Comparison of ENCODE assay signal across 8 cellular contexts in the genomic region with DNA sequence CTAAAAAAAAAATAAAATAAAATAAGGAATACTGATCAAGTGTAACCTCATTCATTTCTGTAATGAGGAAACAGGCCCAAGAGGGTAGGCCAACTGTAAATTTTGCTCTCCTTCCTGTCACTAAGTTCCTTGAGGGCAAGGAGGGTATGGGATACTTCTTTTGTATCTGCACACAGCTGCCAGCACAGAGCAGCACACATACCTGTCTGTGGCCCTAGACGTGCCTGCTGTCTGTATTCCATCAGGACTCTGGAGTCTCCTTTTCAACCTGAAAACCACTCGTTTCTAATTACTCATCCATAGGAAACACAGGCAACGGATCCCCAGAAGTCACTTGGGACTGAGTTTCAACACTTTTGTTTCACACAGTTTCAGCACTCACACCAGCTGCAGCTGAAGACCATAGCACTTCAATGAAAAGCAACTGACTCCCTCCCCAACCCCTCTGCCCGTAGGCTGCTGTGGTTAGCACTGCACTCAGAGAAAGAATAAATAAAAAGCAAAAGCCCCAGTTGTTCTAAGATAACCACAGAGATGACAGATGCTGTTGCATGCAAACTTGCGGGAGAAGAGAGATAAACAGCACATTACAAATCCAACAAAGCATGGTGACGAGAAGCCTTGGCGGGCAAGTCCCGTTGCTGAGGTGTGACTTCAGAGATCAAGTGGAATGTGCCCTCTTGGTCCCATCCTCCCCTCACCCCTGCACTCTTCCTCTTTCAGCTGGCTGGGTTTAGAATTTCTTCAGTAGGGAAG. TPM values are rescaled to one million over a fixed set of nuclear protein-coding genes. Genes with fewer than 3 reads are reported as not detected.
A peak's percentile ranks its signal among the peaks of the same experiment; 100 is the strongest.
DNase-seq lines count a peak whose midpoint lies in the region; ATAC-seq and TF ChIP-seq lines count a peak whose summit lies in the region.

No MANE protein-coding gene starts in this region.

- peaks cover 2 to 10% (median 4%) of the 10 kb centered on the region in 7 donors for H3K9me3 Mint-ChIP-seq in CD4-positive, CD25-positive, alpha-beta regulatory T cell
- peaks cover 20% of the 10 kb centered on the region for H3K9me3 Mint-ChIP-seq in activated T-helper 1 cell treated with anti-CD3 and anti-CD28 coated beads, Interleukin-12 subunit alpha, Interleukin-12 subunit beta, Interleukin-2, Interleukin-4 antibody, amounts not matched to agents 30 ng/mL and 10 ng/mL and 1 ng/mL, durations not matched to agents 14 hours and 24 hours and 36 hours
- H3K9me3 Mint-ChIP-seq in natural killer cell, result no peaks in the 10 kb centered on the region

- no peak for DNase-seq in CD4-positive, CD25-positive, alpha-beta regulatory T cell
- DNase-seq in activated T-helper 1 cell treated with anti-CD3 and anti-CD28 coated beads, Interleukin-12 subunit alpha, Interleukin-12 subunit beta, Interleukin-2, Interleukin-4 antibody, amounts not matched to agents 30 ng/mL and 10 ng/mL and 1 ng/mL, durations not matched to agents 14 hours and 24 hours and 36 hours (ENCODE audit: low spot score), result peak; percentile 69
- peak; percentile 56 for DNase-seq in natural killer cell
- no peak for DNase-seq in OCI-LY7 (ENCODE audit: low spot score)
- no peak for DNase-seq in adrenal gland
- DNase-seq in NCI-H82 (lab: John Stamatoyannopoulos, UW), result no peak

- H3K36me3 Mint-ChIP-seq in CD4-positive, CD25-positive, alpha-beta regulatory T cell, result peaks cover 68% of the 10 kb centered on the region
- H3K36me3 Mint-ChIP-seq in activated T-helper 1 cell treated with anti-CD3 and anti-CD28 coated beads, Interleukin-12 subunit alpha, Interleukin-12 subunit beta, Interleukin-2, Interleukin-4 antibody, amounts not matched to agents 30 ng/mL and 10 ng/mL and 1 ng/mL, durations not matched to agents 14 hours and 24 hours and 36 hours (ENCODE audit: low read depth), result peaks cover 58% of the 10 kb centered on the region
- peaks cover 5% of the 10 kb centered on the region for H3K36me3 Mint-ChIP-seq in natural killer cell

- no peak overlapping the region for H3K4me3 Mint-ChIP-seq in CD4-positive, CD25-positive, alpha-beta regulatory T cell
- H3K4me3 Mint-ChIP-seq in activated T-helper 1 cell treated with anti-CD3 and anti-CD28 coated beads, Interleukin-12 subunit alpha, Interleukin-12 subunit beta, Interleukin-2, Interleukin-4 antibody, amounts not matched to agents 30 ng/mL and 10 ng/mL and 1 ng/mL, durations not matched to agents 14 hours and 24 hours and 36 hours, result peak overlapping the region; percentile 83
- peak overlapping the region; percentile 88 for H3K4me3 Mint-ChIP-seq in natural killer cell

- no peak for TF ChIP-seq CTCF in natural killer cell (IDR thresholded peaks at IDR 0.05)
- TF ChIP-seq CTCF in OCI-LY7 (conservative IDR thresholded peaks at IDR 0.05; ENCODE audit: low read length), result no peak
- no peak for TF ChIP-seq CTCF in adrenal gland (IDR thresholded peaks at IDR 0.05)

- TF ChIP-seq POLR2A in adrenal gland (IDR thresholded peaks at IDR 0.05), result no peak

- no peaks in the 10 kb centered on the region for H3K27me3 ChIP-seq in CD4-positive, CD25-positive, alpha-beta regulatory T cell (ENCODE audit: control insufficient read depth, insufficient read depth, low read length)
- H3K27me3 ChIP-seq in adrenal gland, result no peaks in the 10 kb centered on the region

- H4K20me1 ChIP-seq in OCI-LY7 (ENCODE audit: insufficient read depth, low read length), result no peaks in the 10 kb centered on the region

- H3K4me1 Mint-ChIP-seq in CD4-positive, CD25-positive, alpha-beta regulatory T cell, result peaks cover 9 to 36% (median 21%) of the 10 kb centered on the region in 4 donors
- H3K4me1 Mint-ChIP-seq in activated T-helper 1 cell treated with anti-CD3 and anti-CD28 coated beads, Interleukin-12 subunit alpha, Interleukin-12 subunit beta, Interleukin-2, Interleukin-4 antibody, amounts not matched to agents 30 ng/mL and 10 ng/mL and 1 ng/mL, durations not matched to agents 14 hours and 24 hours and 36 hours (ENCODE audit: low read depth), result peaks cover 46% of the 10 kb centered on the region
- H3K4me1 Mint-ChIP-seq in natural killer cell, result peaks cover 53 to 64% of the 10 kb centered on the region in 2 donors

- no peaks in the 10 kb centered on the region for H3K79me2 ChIP-seq in OCI-LY7 (ENCODE audit: insufficient read depth, low read depth, low read length)

- H3K27me3 Mint-ChIP-seq in CD4-positive, CD25-positive, alpha-beta regulatory T cell, result no peaks in the 10 kb centered on the region
- no peaks in the 10 kb centered on the region for H3K27me3 Mint-ChIP-seq in activated T-helper 1 cell treated with anti-CD3 and anti-CD28 coated beads, Interleukin-12 subunit alpha, Interleukin-12 subunit beta, Interleukin-2, Interleukin-4 antibody, amounts not matched to agents 30 ng/mL and 10 ng/mL and 1 ng/mL, durations not matched to agents 14 hours and 24 hours and 36 hours (ENCODE audit: insufficient read depth)
- H3K27me3 Mint-ChIP-seq in natural killer cell (ENCODE audit: low read depth in 2 of 2), result no peaks in the 10 kb centered on the region

- no peak overlapping the region for H2AFZ ChIP-seq in OCI-LY7 (ENCODE audit: low read length)

- no peak overlapping the region for H3K27ac ChIP-seq in CD4-positive, CD25-positive, alpha-beta regulatory T cell (ENCODE audit: insufficient read depth, low read length, poor library complexity, severe bottlenecking)
- H3K27ac ChIP-seq in OCI-LY7 (ENCODE audit: low read depth, low read length, poor library complexity, severe bottlenecking) (no peak overlapping the region), adrenal gland (no peak overlapping the region)

- H3K4me2 ChIP-seq in OCI-LY7 (ENCODE audit: low read length), result no peak overlapping the region

- WGBS in adrenal gland, 4 donors, result 63 to 70% (median 64%) methylated on average over 8 of the region's 8 CpGs

- no TSS peak for BruUV-seq in OCI-LY7 (replicated peaks; lab: Mats Ljungman, UMichigan)

- no peak overlapping the region for H3K4me3 ChIP-seq in CD4-positive, CD25-positive, alpha-beta regulatory T cell (ENCODE audit: low read depth, low read length)
- H3K4me3 ChIP-seq in OCI-LY7 (ENCODE audit: low read depth, low read length, poor library complexity, severe bottlenecking), result no peak overlapping the region
- no peak overlapping the region for H3K4me3 ChIP-seq in adrenal gland

- H3K36me3 ChIP-seq in CD4-positive, CD25-positive, alpha-beta regulatory T cell (ENCODE audit: control insufficient read depth, insufficient read depth, low read length), result peaks cover 78% of the 10 kb centered on the region
- H3K36me3 ChIP-seq in OCI-LY7 (ENCODE audit: insufficient read depth, low read length) (peaks cover 94% of the 10 kb centered on the region), adrenal gland (replicated peaks in 1 of 2) (no peaks in the 10 kb centered on the region)

- peak; percentile 28 to 42 for ATAC-seq in CD4-positive, CD25-positive, alpha-beta regulatory T cell (ENCODE audit: low read depth in 2 of 2)
- ATAC-seq in GM19395 (IDR thresholded peaks at IDR 0.05; ENCODE audit: unreplicated experiment) (peak; percentile 88), HG03575 (IDR thresholded peaks at IDR 0.05; ENCODE audit: extremely low read depth, insufficient number of reproducible peaks, low FRiP score, unreplicated experiment) (peak; percentile 87), natural killer cell (peak; percentile 82 to 88 (median 86))

- H3K9me2 ChIP-seq in OCI-LY7 (ENCODE audit: insufficient read depth, low read length), result no peaks in the 10 kb centered on the region

- no peaks in the 10 kb centered on the region for H3K4me1 ChIP-seq in CD4-positive, CD25-positive, alpha-beta regulatory T cell (ENCODE audit: control insufficient read depth, insufficient read depth, low read length, poor library complexity, severe bottlenecking)
- H3K4me1 ChIP-seq in OCI-LY7 (ENCODE audit: insufficient read depth, low read length, poor library complexity, severe bottlenecking) (no peaks in the 10 kb centered on the region), adrenal gland (replicated peaks in 1 of 2) (no peaks in the 10 kb centered on the region)

- H3K9me3 ChIP-seq in CD4-positive, CD25-positive, alpha-beta regulatory T cell (ENCODE audit: control insufficient read depth in 2 of 2, low read length in 2 of 2), result peaks cover 8 to 15% of the 10 kb centered on the region in 2 experiments
- H3K9me3 ChIP-seq in OCI-LY7 (ENCODE audit: low read length) (no peaks in the 10 kb centered on the region), adrenal gland (replicated peaks in 1 of 3) (no peaks in the 10 kb centered on the region)

- CTCF ChIA-PET in OCI-LY7 (lab: Charles Lee; ENCODE audit: unreplicated experiment), result no interaction called here

- intact Hi-C loops in activated T-helper 1 cell treated with anti-CD3 and anti-CD28 coated beads, Interleukin-12 subunit alpha, Interleukin-12 subunit beta, Interleukin-2, Interleukin-4 antibody, amounts not matched to agents 30 ng/mL and 10 ng/mL and 1 ng/mL, durations not matched to agents 14 hours and 24 hours and 36 hours (cut with micrococcal nuclease), result loop anchor here (1.0 to 10.0 kb wide), 6 partner anchors 16 to 807 kb away; partner anchors contain the start of genes CCND2, PARP11 and RAD51AP1
- intact Hi-C loops in natural killer cell (cut with micrococcal nuclease) (loop anchor here (1.0 to 2.0 kb wide), 3 partner anchors 17 to 592 kb away; no protein-coding TSS in a partner anchor), OCI-LY7 (cut with micrococcal nuclease; ENCODE audit: unreplicated experiment) (no loop called here), adrenal gland (cut with DNase I) (no loop called here)

- H3K27ac Mint-ChIP-seq in CD4-positive, CD25-positive, alpha-beta regulatory T cell, result peak overlapping the region; percentile 30 to 82 (median 42)
- H3K27ac Mint-ChIP-seq in activated T-helper 1 cell treated with anti-CD3 and anti-CD28 coated beads, Interleukin-12 subunit alpha, Interleukin-12 subunit beta, Interleukin-2, Interleukin-4 antibody, amounts not matched to agents 30 ng/mL and 10 ng/mL and 1 ng/mL, durations not matched to agents 14 hours and 24 hours and 36 hours, result peak overlapping the region; percentile 95
- H3K27ac Mint-ChIP-seq in natural killer cell, result peak overlapping the region; percentile 88 to 95

- POLR2A ChIA-PET in OCI-LY7 (lab: Charles Lee), result interaction anchor here (2.2 kb wide), 1 partner anchor 14 kb away, joined by 4 read pairs; no protein-coding TSS in a partner anchor

RNA-seq across cellular contexts. Expression of gene CRACR2A, which starts 24.9 kb away (rescaled TPM):
- total RNA-seq in CD4-positive, CD25-positive, alpha-beta regulatory T cell, result 42.9 TPM
- polyA plus RNA-seq in CD4-positive, CD25-positive, alpha-beta regulatory T cell, result 10 to 100 TPM in 3 of 4 donors, 1 to 10 TPM in 1; 8.2 to 13.7 (median 11.3) TPM
- total RNA-seq in activated T-helper 1 cell treated with anti-CD3 and anti-CD28 coated beads, Interleukin-12 subunit alpha, Interleukin-12 subunit beta, Interleukin-2, Interleukin-4 antibody, amounts not matched to agents 30 ng/mL and 10 ng/mL and 1 ng/mL, durations not matched to agents 14 hours and 24 hours and 36 hours, result 28.0 and 30.0 TPM in 2 replicates
- total RNA-seq in natural killer cell (10 to 100 TPM; 59.8 to 94.4 (median 80.5) TPM), OCI-LY7 (2022) (31.0 and 31.1 TPM in 2 replicates), adrenal gland (1 to 10 TPM; 1.8 to 3.5 (median 2.2) TPM)
- total RNA-seq in OCI-LY7 (2014; rRNA removed; shearing (Covaris generic)), result 28.2 and 29.8 TPM in 2 replicates
- 1 to 10 TPM in 1 of 3 donors, under 1 TPM in 2; 0.61 to 1.2 (median 0.90) TPM for polyA plus RNA-seq in adrenal gland

Comparison
In these comparisons a context has a peak if more than half of its experiments do, and no peak if none do; other contexts are left out.
1. ATAC-seq: peak in every context shown above with its lines; median percentile 88 in GM19395; 87 in HG03575; 86 in natural killer cell; 35 in CD4-positive, CD25-positive, alpha-beta regulatory T cell.
2. DNase-seq: peak in activated T-helper 1 cell treated with anti-CD3 and anti-CD28 coated beads, Interleukin-12 subunit alpha, Interleukin-12 subunit beta, Interleukin-2, Interleukin-4 antibody, amounts not matched to agents 30 ng/mL and 10 ng/mL and 1 ng/mL, durations not matched to agents 14 hours and 24 hours and 36 hours (single experiment) and natural killer cell (single experiment); none in CD4-positive, CD25-positive, alpha-beta regulatory T cell (0 of 3), OCI-LY7 (single experiment), adrenal gland (0 of 7) and NCI-H82 (single experiment).
3. H3K27ac Mint-ChIP-seq: peak in every context shown above with its lines; median percentile 95 in activated T-helper 1 cell treated with anti-CD3 and anti-CD28 coated beads, Interleukin-12 subunit alpha, Interleukin-12 subunit beta, Interleukin-2, Interleukin-4 antibody, amounts not matched to agents 30 ng/mL and 10 ng/mL and 1 ng/mL, durations not matched to agents 14 hours and 24 hours and 36 hours; 92 in natural killer cell; 42 in CD4-positive, CD25-positive, alpha-beta regulatory T cell.
4. H3K4me3 Mint-ChIP-seq: peak in activated T-helper 1 cell treated with anti-CD3 and anti-CD28 coated beads, Interleukin-12 subunit alpha, Interleukin-12 subunit beta, Interleukin-2, Interleukin-4 antibody, amounts not matched to agents 30 ng/mL and 10 ng/mL and 1 ng/mL, durations not matched to agents 14 hours and 24 hours and 36 hours (single experiment) and natural killer cell (single experiment); none in CD4-positive, CD25-positive, alpha-beta regulatory T cell (0 of 4).
5. intact Hi-C loops: an anchor here in activated T-helper 1 cell treated with anti-CD3 and anti-CD28 coated beads, Interleukin-12 subunit alpha, Interleukin-12 subunit beta, Interleukin-2, Interleukin-4 antibody, amounts not matched to agents 30 ng/mL and 10 ng/mL and 1 ng/mL, durations not matched to agents 14 hours and 24 hours and 36 hours (1.0 to 10.0 kb wide) and natural killer cell (1.0 to 2.0 kb wide); none called in OCI-LY7 and adrenal gland.